Comparison of ENCODE assay signal across 9 cellular contexts in the genomic region with DNA sequence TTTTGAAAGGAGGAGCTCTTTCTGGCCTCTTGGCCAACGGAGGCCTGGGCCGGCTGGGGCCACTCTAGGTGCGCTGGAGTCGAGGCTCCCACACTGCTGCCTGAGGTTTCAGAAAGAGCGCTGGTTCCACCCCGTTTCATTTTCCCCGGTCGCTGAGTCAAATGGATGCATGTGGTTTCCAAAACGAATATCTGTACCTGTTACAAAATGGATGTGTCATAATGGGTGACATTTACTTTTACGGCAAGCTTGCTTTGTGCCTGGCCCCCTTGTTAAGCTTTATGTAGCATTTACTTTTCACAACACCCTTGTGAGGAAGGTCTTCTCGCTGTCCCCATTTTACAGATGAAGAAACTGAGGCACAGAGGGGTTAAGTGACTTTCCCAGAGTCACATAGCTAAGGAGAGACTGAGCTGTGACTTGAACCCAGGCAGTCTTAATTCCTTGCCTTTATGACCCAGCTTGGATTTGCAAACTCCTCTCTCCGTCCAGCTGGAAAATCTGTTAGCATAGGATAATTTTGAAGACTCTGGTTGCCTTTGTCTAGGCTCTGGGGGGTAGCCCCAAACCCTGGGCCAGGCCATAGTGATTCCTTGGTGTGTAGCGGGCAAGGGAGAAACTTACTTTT. TPM values are rescaled to one million over a fixed set of nuclear protein-coding genes. Genes with fewer than 3 reads are reported as not detected.
DNase-seq lines count a peak whose midpoint lies in the region; ATAC-seq, FAIRE-seq and TF ChIP-seq lines count a peak whose summit lies in the region.
"Had no signal": no experiment of that assay in that cellular context is flagged by ENCODE, and none has a peak within 500 bp of the region (broad histone marks: within the 10 kb centered on the region; RNA-seq: fewer than 3 reads in every experiment).

No MANE protein-coding gene starts in this region.

- 22% methylated on average over 13 of the region's 13 CpGs for WGBS in K562 (ENCODE audit: insufficient coverage, low coverage, missing lambda C conversion rate)
- 88 to 93% methylated on average over 13 of the region's 13 CpGs for WGBS in GM23248 (ENCODE audit: low coverage in 1 of 2, low lambda C conversion rate in 2 of 2, missing lambda C conversion rate in 2 of 2), 2 experiments

- H3K9ac ChIP-seq in K562 (ENCODE audit: insufficient read depth in 1 of 2, low read depth in 2 of 2, low read length in 2 of 2) (peak overlapping the region; percentile 4 to 82; a peak in 3 of 4 replicates), GM23248 (no peak overlapping the region)

- in situ Hi-C loops in GM13977 (cut with MboI; ENCODE audit: low pct_unique_long_range_greater_than_20kb, low sequenced_read_pairs, unreplicated experiment) (no loop called here), K562 (cut with MboI) (no loop called here), GM23248 (cut with MboI) (no loop called here)

- FAIRE-seq in K562 (lab: Jason Lieb, UNC) = peak; percentile 11
- FAIRE-seq: endometrium had no signal

- peaks cover 6% of the 10 kb centered on the region; the same call in 1 of the 2 replicates for H3F3A ChIP-seq in GM23338 (replicated peaks; ENCODE audit: low read depth)
- H3F3A ChIP-seq in GM23248 (ENCODE audit: insufficient read depth) = no peaks in the 10 kb centered on the region

- CTCF ChIA-PET in K562 (lab: Yijun Ruan, JAX; ENCODE audit: low intra/inter-chr PET ratio) = no interaction called here

- H3K36me3 Mint-ChIP-seq in GM23338 (ENCODE audit: low read depth) = no peaks in the 10 kb centered on the region; the same call in 2 of the 3 replicates

- TF ChIP-seq CTCF in GM13977 (IDR thresholded peaks at IDR 0.05; ENCODE audit: extremely low read depth, insufficient read depth, missing control alignments) = peak; percentile 14
- no peak for TF ChIP-seq CTCF in GM23338 (conservative IDR thresholded peaks at IDR 0.05; ENCODE audit: low read depth in 2 of 2)
- no peak for TF ChIP-seq CTCF in K562 (IDR thresholded peaks at IDR 0.05 in 2 of 3, conservative IDR thresholded peaks at IDR 0.05 in 1 of 3; ENCODE audit: insufficient read depth in 2 of 3, low read depth in 1 of 3, low read length in 3 of 3)

- H3K79me2 ChIP-seq in GM23338 (replicated peaks; ENCODE audit: insufficient read depth) (peaks cover 99% of the 10 kb centered on the region), K562 (ENCODE audit: control insufficient read depth, insufficient read depth, low read length) (peaks cover 95% of the 10 kb centered on the region), GM23248 (ENCODE audit: insufficient read depth) (0 out of 2 replicates have a peak, but pooled peaks cover 7% of the 10 kb centered on the region)

- H4K20me1 ChIP-seq in GM23338 (replicated peaks; ENCODE audit: insufficient read depth) (no peaks in the 10 kb centered on the region; the same call in none of the 2 replicates), K562 (replicated peaks; ENCODE audit: control insufficient read depth, insufficient read depth, low read length) (peaks cover 16% of the 10 kb centered on the region; the same call in 1 of the 2 replicates), GM23248 (ENCODE audit: insufficient read depth) (no peaks in the 10 kb centered on the region)

- H3K4me3 Mint-ChIP-seq in GM23338 = peak overlapping the region; percentile 37; the same call in 1 of the 3 replicates

- no peaks in the 10 kb centered on the region for H3K36me3 ChIP-seq in GM23338 (ENCODE audit: insufficient read depth)
- H3K36me3 ChIP-seq in K562 (ENCODE audit: control insufficient read depth, insufficient read depth, low read length) = no peaks in the 10 kb centered on the region
- no peaks in the 10 kb centered on the region for H3K36me3 ChIP-seq in GM23248 (ENCODE audit: low read depth)

- intact Hi-C loops in K562 (cut with micrococcal nuclease) = loop anchor here (2.0 kb wide), 1 partner anchor 62 kb away; no protein-coding TSS in a partner anchor

- H3K9me3 ChIP-seq in K562 (replicated peaks; ENCODE audit: control insufficient read depth, insufficient read depth, low read depth, low read length) = no peaks in the 10 kb centered on the region
- no peaks in the 10 kb centered on the region for H3K9me3 ChIP-seq in GM23248 (ENCODE audit: low read depth)

- no peak for TF ChIP-seq EP300 in K562 (IDR thresholded peaks at IDR 0.05; ENCODE audit: low read length)

- H3K9me3 Mint-ChIP-seq in GM23338 = no peaks in the 10 kb centered on the region; the same call in 2 of the 3 replicates

- ATAC-seq in GM23338 = peak; percentile 35
- ATAC-seq in K562 = peak; percentile 60

- no peak for TF ChIP-seq RAD21 in K562 (CRISPR knock-in tag; conservative IDR thresholded peaks at IDR 0.05 in 1 of 2, IDR thresholded peaks at IDR 0.05 in 1 of 2)

- peaks cover 75% of the 10 kb centered on the region for H3K4me1 Mint-ChIP-seq in GM23338

- peak overlapping the region; percentile 93 for H3K27ac Mint-ChIP-seq in GM23338

- H2AFZ ChIP-seq in GM23338 (no peak overlapping the region), K562 (ENCODE audit: low read depth, low read length) (no peak overlapping the region), GM23248 (no peak overlapping the region)

- H3K27me3 Mint-ChIP-seq in GM23338 (ENCODE audit: insufficient read depth, low read depth, poor library complexity) = peaks cover 9% of the 10 kb centered on the region

- BruUV-seq in K562 (replicated peaks; lab: Mats Ljungman, UMichigan) = no TSS peak

- H3K27ac ChIP-seq in GM23338 (ENCODE audit: low read depth) = peak overlapping the region; percentile 87
- H3K27ac ChIP-seq in K562 (ENCODE audit: extremely low read depth, low read depth, low read length) = peak overlapping the region; percentile 66
- H3K27ac ChIP-seq in GM23248 = no peak overlapping the region

- no peaks in the 10 kb centered on the region for H3K9me1 ChIP-seq in K562 (ENCODE audit: control insufficient read depth, insufficient read depth, low read length)

- no peak for TF ChIP-seq POLR2A in K562 (conservative IDR thresholded peaks at IDR 0.05)

- H3K27me3 ChIP-seq in GM23338 (ENCODE audit: insufficient read depth) (no peaks in the 10 kb centered on the region), K562 (ENCODE audit: control insufficient read depth in 2 of 2, insufficient read depth in 2 of 2, low read length in 2 of 2) (no peaks in the 10 kb centered on the region), GM23248 (replicated peaks; ENCODE audit: insufficient read depth) (no peaks in the 10 kb centered on the region)

- POLR2A ChIA-PET in K562 (lab: Yijun Ruan, JAX) = interaction anchor here (0.6 to 3.1 kb wide), 10 partner anchors 9 to 138 kb away, joined by 3 to 19 read pairs (median 4); a partner anchor contains a TSS

- peak; percentile 71 for DNase-seq in GM13977 (ENCODE audit: low spot score)
- no peak for DNase-seq in GM23338 (ENCODE audit: low spot score)
- DNase-seq in OCI-M1 (lab: John Stamatoyannopoulos, UW) = peak; percentile 82
- peak in 2 of 4 experiments; percentile 36 to 60 for DNase-seq in K562 (ENCODE audit: extremely low read depth in 1 of 4, low spot score in 3 of 4)
- peak; percentile 58 to 69 for DNase-seq in stimulated activated CD8-positive, alpha-beta memory T cell treated with anti-CD3 and anti-CD28 coated beads, Interleukin-2, amount 100 ng/mL, for 48 hours (ENCODE audit: low read depth in 2 of 2)
- DNase-seq in GM23248 = no peak
- no peak for DNase-seq in HuH-7 (ENCODE audit: low spot score)
- DNase-seq in iPS-NIHi11 (ENCODE audit: low spot score) = no peak

- H3K4me1 ChIP-seq in GM23338 (ENCODE audit: insufficient read depth) (peaks cover 65% of the 10 kb centered on the region), K562 (replicated peaks in 1 of 2; ENCODE audit: control insufficient read depth in 2 of 2, insufficient read depth in 2 of 2, low read length in 2 of 2) (peaks cover 54 to 71% of the 10 kb centered on the region in 2 experiments), GM23248 (ENCODE audit: insufficient read depth) (0 out of 2 replicates have a peak, but pooled peaks cover 2% of the 10 kb centered on the region)

- peak overlapping the region; percentile 64 for H3K4me2 ChIP-seq in GM23338
- peak overlapping the region; percentile 51 for H3K4me2 ChIP-seq in K562 (ENCODE audit: insufficient read depth, low read length)
- H3K4me2 ChIP-seq in GM23248 (ENCODE audit: unreplicated experiment) = no peak overlapping the region

- H3K9me2 ChIP-seq in GM23338 (ENCODE audit: insufficient read depth) = no peaks in the 10 kb centered on the region
- H3K9me2 ChIP-seq in GM23248 (ENCODE audit: insufficient read depth) = no peaks in the 10 kb centered on the region

- H3K4me3 ChIP-seq in GM23338 (0 out of 2 replicates have a peak overlapping the region, but pooled peaks have one; percentile 31), K562 (no peak overlapping the region), GM23248 (no peak overlapping the region)

TF ChIP-seq in GM23338, 12 proteins besides CTCF, POLR2A, EP300 and RAD21 (continues in another document):
- TF ChIP-seq EZH2 (IDR thresholded peaks at IDR 0.05; ENCODE audit: low read depth, unreplicated experiment) (no peak), EZH2phosphoT487 (IDR thresholded peaks at IDR 0.05; ENCODE audit: unreplicated experiment) (no peak)

TF ChIP-seq in K562, 482 proteins besides CTCF, POLR2A, EP300 and RAD21 (continues in another document):
- TF ChIP-seq KAT2B (IDR thresholded peaks at IDR 0.05; ENCODE audit: low read depth, low read length) (no peak), CHD4 (IDR thresholded peaks at IDR 0.05; ENCODE audit: insufficient read depth, insufficient replicate concordance, low read depth, low read length, poor library complexity, severe bottlenecking) (peak; percentile 92)

RNA-seq across cellular contexts. Expression of a gene that starts 10.6 kb away (rescaled TPM):
- 35.6 and 53.2 TPM in 2 replicates for total RNA-seq in GM23338 (2014; rRNA removed; shearing (Covaris generic))
- 7.8 and 8.5 TPM in 2 replicates for polyA plus RNA-seq in GM23338 (2016; fragmentation: Nextera tagmentation; extraction: Ambion mirVana)
- 221 and 371 TPM in 2 replicates for total RNA-seq in K562 (2011; cell fraction: chromatin; rRNA removed; ENCODE audit: low replicate concordance)
- total RNA-seq in K562 (2011; cell fraction: nucleolus; rRNA removed) = 168 and 203 TPM in 2 replicates
- total RNA-seq in K562 (2011; cell fraction: nucleoplasm; rRNA removed) = 226 and 236 TPM in 2 replicates
- 17.8 and 18.2 TPM in 2 replicates for total RNA-seq in K562 (2014; rRNA removed)
- 14.7 and 18.4 TPM in 2 replicates for total RNA-seq in K562 (2014; rRNA removed; fragmentation: Illumina TruSeq; extraction: Trizol)
- 9.6 and 10.9 TPM in 2 replicates for total RNA-seq in K562 (2015; rRNA removed; fragmentation: Illumina TruSeq; extraction: Trizol)
- total RNA-seq in K562 (2021) = 48.0 and 51.7 TPM in 2 replicates
- polyA plus RNA-seq in K562 (2011; rRNA removed) = 16.4 and 20.2 TPM in 2 replicates
- polyA plus RNA-seq in K562 (2011; cell fraction: cytosol; rRNA removed) = 9.1 and 16.1 TPM in 2 replicates
- polyA plus RNA-seq in K562 (2011; cell fraction: nucleus; rRNA removed) = 52.3 and 120 TPM in 2 replicates
- 27.7 and 56.2 TPM in 2 replicates for polyA plus RNA-seq in K562 (2012)
- 36.9 and 38.0 TPM in 2 replicates for polyA plus RNA-seq in K562 (2014; fragmentation: Illumina TruSeq; extraction: Trizol)
- 1 to 10 TPM; 1.4 TPM for polyA plus RNA-seq in K562 (2014; fragmentation: Nextera tagmentation; extraction: Ambion mirVana)
- 29.4 and 33.6 TPM in 2 replicates for polyA plus RNA-seq in K562 (2014; rRNA removed)
- 19.1 and 30.3 TPM in 2 replicates for polyA minus RNA-seq in K562 (2011; rRNA and poly(A)+ RNA removed)
- polyA minus RNA-seq in K562 (2011; cell fraction: cytosol; rRNA and poly(A)+ RNA removed) = 12.2 and 19.3 TPM in 2 replicates
- 31.8 and 39.9 TPM in 2 replicates for polyA minus RNA-seq in K562 (2011; cell fraction: nucleus; rRNA and poly(A)+ RNA removed)
- total RNA-seq in GM23248 (2014; rRNA removed; shearing (Covaris generic)) = 2.5 and 9.6 TPM in 2 replicates
- 0.98 and 1.3 TPM in 2 replicates for polyA plus RNA-seq in GM23248 (2016; fragmentation: Nextera tagmentation; extraction: Ambion mirVana)

Comparison
In these comparisons a context has a peak if more than half of its experiments do, and no peak if none do; other contexts are left out.
1. DNase-seq: peak in GM13977 (single experiment), OCI-M1 (single experiment) and stimulated activated CD8-positive, alpha-beta memory T cell treated with anti-CD3 and anti-CD28 coated beads, Interleukin-2, amount 100 ng/mL, for 48 hours (2 of 2); none in GM23338 (single experiment), GM23248 (single experiment), HuH-7 (single experiment) and iPS-NIHi11 (single experiment).